Comparison of ENCODE assay signal across 26 cellular contexts in genomic region chr7:35494407-35494806, GRCh38.
"Had no signal": no experiment of that assay in that cellular context is flagged by ENCODE, and none has a peak within 500 bp of the region (broad histone marks: within the 10 kb centered on the region; RNA-seq: fewer than 3 reads in every experiment).

No MANE protein-coding gene starts in this region.

- H2AFZ ChIP-seq: neural progenitor cell had no signal

- H3K36me3 ChIP-seq: neural progenitor cell, pancreas, right lobe of liver, sigmoid colon, stomach, thoracic aorta, thyroid gland, tibial nerve, upper lobe of left lung, uterus had no signal

- H3K27ac Mint-ChIP-seq: naive thymus-derived CD4-positive, alpha-beta T cell; natural killer cell; nephron; neural progenitor cell; progenitor cell of endocrine pancreas; stimulated activated effector memory CD8-positive, alpha-beta T cell treated with anti-CD3 and anti-CD28 coated beads, Interleukin-12 subunit alpha, Interleukin-12 subunit beta, amount 100 ng/mL, for 72 hours; stimulated activated naive B cell treated with anti-CD40 and anti-IgM and Interleukin-4, amounts not matched to agents 10 μg/mL and 1 μg/mL and 100 μg/mL, for 72 hours; stimulated activated naive CD8-positive, alpha-beta T cell treated with anti-CD3 and anti-CD28 coated beads, Interleukin-15, Interleukin-2, amounts not matched to agents 100 ng/mL and 50 ng/mL, for 24 hours had no signal

- H3K27me3 ChIP-seq: neural progenitor cell, pancreas, right lobe of liver, sigmoid colon, stomach, thyroid gland, tibial nerve, upper lobe of left lung, uterus had no signal

- H3K4me1 Mint-ChIP-seq: nephron; stimulated activated effector memory CD8-positive, alpha-beta T cell treated with anti-CD3 and anti-CD28 coated beads, Interleukin-12 subunit alpha, Interleukin-12 subunit beta, amount 100 ng/mL, for 72 hours had no signal

- DNase-seq: naive thymus-derived CD4-positive, alpha-beta T cell; natural killer cell; occipital lobe; pancreas; psoas muscle; right cardiac atrium; right lobe of liver; sigmoid colon; small intestine; stimulated activated CD4-positive, alpha-beta T cell treated with anti-CD3 and anti-CD28 coated beads, Interleukin-15, amount 100 ng/mL, for 24 hours; stimulated activated CD4-positive, alpha-beta T cell treated with anti-CD3 and anti-CD28 coated beads, Interleukin-2, amount 100 ng/mL, for 24 hours; stimulated activated CD4-positive, alpha-beta T cell treated with anti-CD3 and anti-CD28 coated beads, Interleukin-2, amount 100 ng/mL, for 48 hours; stimulated activated CD4-positive, alpha-beta T cell treated with anti-CD3 and anti-CD28 coated beads, Interleukin-4, amount 100 ng/mL, for 24 hours; stimulated activated naive B cell treated with anti-CD40 and anti-IgM and Interleukin-4, amounts not matched to agents 10 μg/mL and 1 μg/mL and 100 μg/mL, for 72 hours; stimulated activated naive CD4-positive, alpha-beta T cell treated with Interleukin-2 at 50 U/mL for 16 hours; stomach; thyroid gland; uterus had no signal

- H3K36me3 Mint-ChIP-seq: naive thymus-derived CD4-positive, alpha-beta T cell; natural killer cell; neural progenitor cell; stimulated activated effector memory CD8-positive, alpha-beta T cell treated with anti-CD3 and anti-CD28 coated beads, Interleukin-12 subunit alpha, Interleukin-12 subunit beta, amount 100 ng/mL, for 72 hours; stimulated activated naive B cell treated with anti-CD40 and anti-IgM and Interleukin-4, amounts not matched to agents 10 μg/mL and 1 μg/mL and 100 μg/mL, for 72 hours had no signal

- H3K9me3 ChIP-seq: pancreas, psoas muscle, right lobe of liver, sigmoid colon, stomach, thoracic aorta, thyroid gland, tibial nerve, upper lobe of left lung, uterus had no signal

- H3K4me2 ChIP-seq: neural progenitor cell had no signal

- H3K4me3 ChIP-seq: neural progenitor cell, pancreas, psoas muscle, right lobe of liver, sigmoid colon, stomach, thoracic aorta, thyroid gland, tibial nerve, upper lobe of left lung, uterus had no signal

- H3K27ac ChIP-seq: neural progenitor cell, pancreas, psoas muscle, right lobe of liver, sigmoid colon, stomach, thoracic aorta, thyroid gland, tibial nerve, upper lobe of left lung, uterus had no signal

- ATAC-seq: naive thymus-derived CD4-positive, alpha-beta T cell; natural killer cell; pancreas; psoas muscle; right cardiac atrium; right lobe of liver; stimulated activated effector memory CD8-positive, alpha-beta T cell treated with anti-CD3 and anti-CD28 coated beads, Interleukin-12 subunit alpha, Interleukin-12 subunit beta, amount 100 ng/mL, for 72 hours; stimulated activated naive B cell treated with anti-CD40 and anti-IgM and Interleukin-4, amounts not matched to agents 10 μg/mL and 1 μg/mL and 100 μg/mL, for 72 hours had no signal

- H3K9me3 Mint-ChIP-seq: natural killer cell; nephron; neural progenitor cell; stimulated activated effector memory CD8-positive, alpha-beta T cell treated with anti-CD3 and anti-CD28 coated beads, Interleukin-12 subunit alpha, Interleukin-12 subunit beta, amount 100 ng/mL, for 72 hours; stimulated activated naive CD8-positive, alpha-beta T cell treated with anti-CD3 and anti-CD28 coated beads, Interleukin-15, Interleukin-2, amounts not matched to agents 100 ng/mL and 50 ng/mL, for 24 hours had no signal

- H3K4me3 Mint-ChIP-seq: naive thymus-derived CD4-positive, alpha-beta T cell; natural killer cell; nephron; neural progenitor cell; stimulated activated effector memory CD8-positive, alpha-beta T cell treated with anti-CD3 and anti-CD28 coated beads, Interleukin-12 subunit alpha, Interleukin-12 subunit beta, amount 100 ng/mL, for 72 hours; stimulated activated naive B cell treated with anti-CD40 and anti-IgM and Interleukin-4, amounts not matched to agents 10 μg/mL and 1 μg/mL and 100 μg/mL, for 72 hours; stimulated activated naive CD8-positive, alpha-beta T cell treated with anti-CD3 and anti-CD28 coated beads, Interleukin-15, Interleukin-2, amounts not matched to agents 100 ng/mL and 50 ng/mL, for 24 hours had no signal

- H3K9ac ChIP-seq: neural progenitor cell had no signal

- H3K4me1 ChIP-seq: neural progenitor cell, pancreas, psoas muscle, right lobe of liver, sigmoid colon, stomach, thyroid gland, tibial nerve, upper lobe of left lung, uterus had no signal
